ENCODE assay signal across 22 cellular contexts in genomic region chr12:88996389-88996788, GRCh38.
"Had no signal": no experiment of that assay in that cellular context is flagged by ENCODE, and none has a peak within 500 bp of the region (broad histone marks: within the 10 kb centered on the region; RNA-seq: fewer than 3 reads in every experiment).

No MANE protein-coding gene starts in this region.

- DNase-seq: cortex of kidney; erythroblast; gastrocnemius medialis; glutamatergic neuron; immature natural killer cell; left cardiac atrium; mammary epithelial cell; naive thymus-derived CD8-positive, alpha-beta T cell; psoas muscle; retina; right lobe of liver; spleen; stimulated activated CD4-positive, alpha-beta T cell treated with anti-CD3 and anti-CD28 coated beads, Interleukin-15, amount 100 ng/mL, for 24 hours; stimulated activated CD4-positive, alpha-beta T cell treated with anti-CD3 and anti-CD28 coated beads, Interleukin-1b, Interleukin-23, amount 100 ng/mL, for 48 hours; stimulated activated CD4-positive, alpha-beta T cell treated with anti-CD3 and anti-CD28 coated beads, Interleukin-4, amount 100 ng/mL, for 4 hours; stimulated activated naive B cell treated with anti-CD40 and anti-IgM and Interleukin-4, amounts not matched to agents 10 μg/mL and 1 μg/mL and 100 μg/mL, for 72 hours; stimulated activated naive CD8-positive, alpha-beta T cell treated with anti-CD3 and anti-CD28 coated beads, Interleukin-15, amount 100 ng/mL, for 72 hours; upper lobe of right lung had no signal

- H3K4me3 ChIP-seq: gastrocnemius medialis, psoas muscle, right lobe of liver, spleen, testis, tibial nerve, upper lobe of right lung, vagina had no signal

- ATAC-seq: gastrocnemius medialis; left cardiac atrium; naive thymus-derived CD8-positive, alpha-beta T cell; psoas muscle; right lobe of liver; stimulated activated naive B cell treated with anti-CD40 and anti-IgM and Interleukin-4, amounts not matched to agents 10 μg/mL and 1 μg/mL and 100 μg/mL, for 72 hours; stimulated activated naive CD8-positive, alpha-beta T cell treated with anti-CD3 and anti-CD28 coated beads, Interleukin-15, amount 100 ng/mL, for 72 hours; upper lobe of right lung had no signal

- H3K36me3 ChIP-seq: gastrocnemius medialis, neutrophil, right lobe of liver, spleen, tibial nerve, upper lobe of right lung, vagina had no signal

- H3K27ac ChIP-seq: gastrocnemius medialis, neutrophil, psoas muscle, right lobe of liver, spleen, testis, tibial nerve, upper lobe of right lung, vagina had no signal

- H3K4me1 ChIP-seq: gastrocnemius medialis, psoas muscle, right lobe of liver, spleen, testis, tibial nerve, upper lobe of right lung, vagina had no signal

- H3K27me3 ChIP-seq: gastrocnemius medialis, neutrophil, right lobe of liver, testis, tibial nerve, upper lobe of right lung, vagina had no signal
